19 cellular contexts compared by ENCODE assay signal in genomic region chr10:52682766-52683165, GRCh38.
"Had no signal": no experiment of that assay in that cellular context is flagged by ENCODE, and none has a peak within 500 bp of the region (broad histone marks: within the 10 kb centered on the region; RNA-seq: fewer than 3 reads in every experiment).

No MANE protein-coding gene starts in this region.

- DNase-seq: activated B cell treated with CpG ODN at 0.5 μM for 24 hours; activated CD4-positive, alpha-beta T cell treated with anti-CD3 and anti-CD28 coated beads, Interleukin-2, amount 10 ng/mL, durations not matched to agents 7 days and 5 days; activated CD8-positive, alpha-beta memory T cell treated with anti-CD3 and anti-CD28 coated beads for 24 hours; activated naive CD4-positive, alpha-beta T cell treated with anti-CD3 and anti-CD28 coated beads for 36 hours; activated T-cell treated with anti-CD3 and anti-CD28 coated beads for 4 hours; adrenal gland; central memory CD4-positive, alpha-beta T cell; cortex of kidney; effector memory CD8-positive, alpha-beta T cell; erythroblast; mesenchymal stem cell; ovary; T-helper 17 cell; tibial artery had no signal

- H3K36me3 ChIP-seq: adrenal gland, ovary, tibial artery, vagina had no signal

- H3K4me1 ChIP-seq: adrenal gland, tibial artery, vagina had no signal

- H3K27ac ChIP-seq: adrenal gland, ovary, tibial artery, vagina had no signal

- H3K27me3 ChIP-seq: adrenal gland, ovary, tibial artery, vagina had no signal

- H3K9me3 ChIP-seq: adrenal gland, ovary, tibial artery, vagina had no signal

- H3K36me3 Mint-ChIP-seq: stimulated activated effector memory CD8-positive, alpha-beta T cell treated with anti-CD3 and anti-CD28 coated beads, Interleukin-12 subunit alpha, Interleukin-12 subunit beta, amount 100 ng/mL, for 72 hours had no signal

- H3K4me3 Mint-ChIP-seq: activated B cell treated with CpG ODN at 0.5 μM for 24 hours; activated CD4-positive, alpha-beta T cell treated with anti-CD3 and anti-CD28 coated beads, Interleukin-2, amount 10 ng/mL, durations not matched to agents 7 days and 5 days; activated naive CD4-positive, alpha-beta T cell treated with anti-CD3 and anti-CD28 coated beads for 36 hours; activated T-helper 17 cell treated with anti-CD3 and anti-CD28 coated beads, Interleukin-2, amount 50 U/mL, for 72 hours; effector memory CD8-positive, alpha-beta T cell; neural crest cell; stimulated activated effector memory CD8-positive, alpha-beta T cell treated with anti-CD3 and anti-CD28 coated beads, Interleukin-12 subunit alpha, Interleukin-12 subunit beta, amount 100 ng/mL, for 72 hours; T-helper 17 cell had no signal

- H3K4me1 Mint-ChIP-seq: activated B cell treated with CpG ODN at 0.5 μM for 24 hours; activated CD4-positive, alpha-beta T cell treated with anti-CD3 and anti-CD28 coated beads, Interleukin-2, amount 10 ng/mL, durations not matched to agents 7 days and 5 days; activated T-helper 17 cell treated with anti-CD3 and anti-CD28 coated beads, Interleukin-2, amount 50 U/mL, for 72 hours; neural crest cell; stimulated activated effector memory CD8-positive, alpha-beta T cell treated with anti-CD3 and anti-CD28 coated beads, Interleukin-12 subunit alpha, Interleukin-12 subunit beta, amount 100 ng/mL, for 72 hours; T-helper 17 cell had no signal

- H3K4me3 ChIP-seq: adrenal gland, ovary, tibial artery, vagina had no signal

- H3K9me3 Mint-ChIP-seq: activated B cell treated with CpG ODN at 0.5 μM for 24 hours; activated CD4-positive, alpha-beta T cell treated with anti-CD3 and anti-CD28 coated beads, Interleukin-2, amount 10 ng/mL, durations not matched to agents 7 days and 5 days had no signal

- ATAC-seq: activated T-helper 17 cell treated with anti-CD3 and anti-CD28 coated beads, Interleukin-2, amount 50 U/mL, for 72 hours; effector memory CD8-positive, alpha-beta T cell; left lobe of liver; stimulated activated effector memory CD8-positive, alpha-beta T cell treated with anti-CD3 and anti-CD28 coated beads, Interleukin-12 subunit alpha, Interleukin-12 subunit beta, amount 100 ng/mL, for 72 hours; T-helper 17 cell had no signal

- H3K27me3 Mint-ChIP-seq: activated B cell treated with CpG ODN at 0.5 μM for 24 hours; activated CD4-positive, alpha-beta T cell treated with anti-CD3 and anti-CD28 coated beads, Interleukin-2, amount 10 ng/mL, durations not matched to agents 7 days and 5 days; activated T-helper 17 cell treated with anti-CD3 and anti-CD28 coated beads, Interleukin-2, amount 50 U/mL, for 72 hours; effector memory CD8-positive, alpha-beta T cell; T-helper 17 cell had no signal

- H3K27ac Mint-ChIP-seq: activated B cell treated with CpG ODN at 0.5 μM for 24 hours; activated CD4-positive, alpha-beta T cell treated with anti-CD3 and anti-CD28 coated beads, Interleukin-2, amount 10 ng/mL, durations not matched to agents 7 days and 5 days; activated naive CD4-positive, alpha-beta T cell treated with anti-CD3 and anti-CD28 coated beads for 36 hours; activated T-helper 17 cell treated with anti-CD3 and anti-CD28 coated beads, Interleukin-2, amount 50 U/mL, for 72 hours; effector memory CD8-positive, alpha-beta T cell; stimulated activated effector memory CD8-positive, alpha-beta T cell treated with anti-CD3 and anti-CD28 coated beads, Interleukin-12 subunit alpha, Interleukin-12 subunit beta, amount 100 ng/mL, for 72 hours; T-helper 17 cell had no signal
